In genomic region chr7:5598769-5599371, GRCh38 we compare ENCODE assay signal across 1 cellular context.
TF ChIP-seq lines count a peak whose summit lies in the region.

No MANE protein-coding gene starts in this region.

TF ChIP-seq in K562, 482 proteins besides CTCF, POLR2A, EP300 and RAD21 (continued from another document and continues in another):
- TF ChIP-seq ZHX1 (conservative IDR thresholded peaks at IDR 0.05; ENCODE audit: low read length) (no peak), ARID2 (IDR thresholded peaks at IDR 0.05) (no peak), EWSR1 (IDR thresholded peaks at IDR 0.05; ENCODE audit: borderline replicate concordance, low read depth, partially characterized antibody) (no peak), HNRNPUL1 (IDR thresholded peaks at IDR 0.05; ENCODE audit: low read length) (no peak), MAFG (tag; conservative IDR thresholded peaks at IDR 0.05) (no peak), PREB (CRISPR knock-in tag; IDR thresholded peaks at IDR 0.05) (no peak), ZNF436 (CRISPR knock-in tag; IDR thresholded peaks at IDR 0.05) (no peak), RFX1 (IDR thresholded peaks at IDR 0.05) (no peak), KAT8 (IDR thresholded peaks at IDR 0.05; ENCODE audit: low read depth) (no peak), SLC30A9 (CRISPR knock-in tag; IDR thresholded peaks at IDR 0.05) (no peak), RREB1 (CRISPR knock-in tag; IDR thresholded peaks at IDR 0.05) (no peak), PBX2 (CRISPR knock-in tag; IDR thresholded peaks at IDR 0.05; ENCODE audit: low read depth) (no peak), PBX2 (tag; conservative IDR thresholded peaks at IDR 0.05; ENCODE audit: low read depth) (no peak), MEIS2 (IDR thresholded peaks at IDR 0.05; ENCODE audit: partially characterized antibody) (no peak), HDAC1 (IDR thresholded peaks at IDR 0.05) (peak in 1 of 2 experiments; percentile 92; a peak in 2 of 4 replicates), NR2C2 (CRISPR knock-in tag; IDR thresholded peaks at IDR 0.05) (0 out of 2 replicates have a peak, but pooled peaks have one; percentile 30), NR2C2 (tag; IDR thresholded peaks at IDR 0.05) (no peak), THRB (CRISPR knock-in tag; conservative IDR thresholded peaks at IDR 0.05) (no peak), SMARCC2 (IDR thresholded peaks at IDR 0.05; ENCODE audit: low read depth) (no peak), RBM39 (optimal IDR thresholded peaks at IDR 0.05; ENCODE audit: low read depth, low read length) (peak; percentile 59), ARID1B (IDR thresholded peaks at IDR 0.05) (peak; percentile 74), ELF1 (tag; IDR thresholded peaks at IDR 0.05) (no peak), RERE (CRISPR knock-in tag; IDR thresholded peaks at IDR 0.05; ENCODE audit: borderline replicate concordance) (no peak), IRF2 (CRISPR knock-in tag; IDR thresholded peaks at IDR 0.05) (no peak), ZC3H11A (IDR thresholded peaks at IDR 0.05; ENCODE audit: low read depth, low read length) (no peak), SNIP1 (IDR thresholded peaks at IDR 0.05; ENCODE audit: low read depth) (no peak), ZBTB49 (CRISPR knock-in tag; IDR thresholded peaks at IDR 0.05; ENCODE audit: borderline replicate concordance) (peak; percentile 28; the same call in 1 of the 2 replicates), NFXL1 (CRISPR knock-in tag; IDR thresholded peaks at IDR 0.05) (no peak), SNAPC5 (CRISPR knock-in tag; IDR thresholded peaks at IDR 0.05) (no peak), NFIC (IDR thresholded peaks at IDR 0.05) (peak; percentile 51)
